In genomic region chr13:89959074-89959473, GRCh38 we compare ENCODE assay signal across 25 cellular contexts.
DNase-seq lines count a peak whose midpoint lies in the region; ATAC-seq, FAIRE-seq and TF ChIP-seq lines count a peak whose summit lies in the region.
"Had no signal": no experiment of that assay in that cellular context is flagged by ENCODE, and none has a peak within 500 bp of the region (broad histone marks: within the 10 kb centered on the region; RNA-seq: fewer than 3 reads in every experiment).

No MANE protein-coding gene starts in this region.

- no peak overlapping the region for H3K4me3 Mint-ChIP-seq in endothelial cell (ENCODE audit: unreplicated experiment)
- H3K4me3 Mint-ChIP-seq: CD14-positive monocyte; CD4-positive, alpha-beta memory T cell; CD8-positive, alpha-beta memory T cell had no signal

- TF ChIP-seq EP300 in K562 (IDR thresholded peaks at IDR 0.05; ENCODE audit: low read length) = no peak

- no peak overlapping the region for H3K9ac ChIP-seq in K562 (ENCODE audit: insufficient read depth in 1 of 2, low read depth in 2 of 2, low read length in 2 of 2)
- H3K9ac ChIP-seq: BLaER1 had no signal

- DNase-seq in HEK293T (ENCODE audit: extremely low spot score) = no peak
- DNase-seq in K562 (ENCODE audit: extremely low read depth in 1 of 4, low spot score in 3 of 4) = no peak
- DNase-seq in endothelial cell (ENCODE audit: low spot score) = no peak
- no peak for DNase-seq in gastrocnemius medialis
- no peak for DNase-seq in activated naive CD4-positive, alpha-beta T cell (lab: John Stamatoyannopoulos, UW)
- DNase-seq: 8988T; ACHN; BE2C; C1 segment of cervical spinal cord; CD4-positive, alpha-beta memory T cell; CD4-positive, CD25-positive, alpha-beta regulatory T cell; CD8-positive, alpha-beta memory T cell; COR-L47; DMS 273 treated with DMSO at 0.1 percent for 48 hours; DMS153; DMS53; DMS79; DND-41; EL; GDM1 had no signal

- ATAC-seq in K562 (no peak), gastrocnemius medialis (no peak)
- ATAC-seq: GM12878 had no signal

- no peaks in the 10 kb centered on the region for H3K9me1 ChIP-seq in K562 (ENCODE audit: control insufficient read depth, insufficient read depth, low read length)

- H3K36me3 ChIP-seq in K562 (ENCODE audit: control insufficient read depth, insufficient read depth, low read length) (no peaks in the 10 kb centered on the region), gastrocnemius medialis (no peaks in the 10 kb centered on the region)
- H3K36me3 ChIP-seq: BE2C, BLaER1 had no signal

- no peaks in the 10 kb centered on the region for H3K9me3 ChIP-seq in K562 (replicated peaks; ENCODE audit: control insufficient read depth, insufficient read depth, low read depth, low read length)
- H3K9me3 ChIP-seq in gastrocnemius medialis = no peaks in the 10 kb centered on the region
- H3K9me3 ChIP-seq: BE2C, BLaER1 had no signal

- no peaks in the 10 kb centered on the region for H3K36me3 Mint-ChIP-seq in endothelial cell (ENCODE audit: low read depth, unreplicated experiment)
- H3K36me3 Mint-ChIP-seq: CD14-positive monocyte; CD4-positive, alpha-beta memory T cell; CD4-positive, CD25-positive, alpha-beta regulatory T cell; CD8-positive, alpha-beta memory T cell had no signal

- H3K27ac Mint-ChIP-seq in endothelial cell (ENCODE audit: unreplicated experiment) = no peak overlapping the region
- H3K27ac Mint-ChIP-seq: CD14-positive monocyte; CD4-positive, alpha-beta memory T cell; CD4-positive, CD25-positive, alpha-beta regulatory T cell; CD8-positive, alpha-beta memory T cell had no signal

- CTCF ChIA-PET in HEK293T (lab: Yijun Ruan, JAX) (no interaction called here), K562 (lab: Yijun Ruan, JAX; ENCODE audit: low intra/inter-chr PET ratio) (interaction anchor here (0.6 kb wide), 1 partner anchor 18 kb away, joined by 3 read pairs; no protein-coding TSS in a partner anchor)

- H4K20me1 ChIP-seq in K562 (replicated peaks; ENCODE audit: control insufficient read depth, insufficient read depth, low read length) = no peaks in the 10 kb centered on the region
- H4K20me1 ChIP-seq: BLaER1 had no signal

- no peaks in the 10 kb centered on the region for H3K9me3 Mint-ChIP-seq in endothelial cell (ENCODE audit: unreplicated experiment)

- TF ChIP-seq RAD21 in K562 (CRISPR knock-in tag; conservative IDR thresholded peaks at IDR 0.05 in 1 of 2, IDR thresholded peaks at IDR 0.05 in 1 of 2) = no peak

- H3K79me2 ChIP-seq in K562 (ENCODE audit: control insufficient read depth, insufficient read depth, low read length) = no peaks in the 10 kb centered on the region

- H3K4me2 ChIP-seq in K562 (ENCODE audit: insufficient read depth, low read length) = no peak overlapping the region
- H3K4me2 ChIP-seq: BLaER1 had no signal

- intact Hi-C loops in K562 (cut with micrococcal nuclease) (no loop called here), gastrocnemius medialis (cut with DNase I; ENCODE audit: low total_unique reads) (no loop called here)

- POLR2A ChIA-PET in HEK293T (lab: Yijun Ruan, JAX) (no interaction called here), K562 (lab: Yijun Ruan, JAX) (no interaction called here)

- TF ChIP-seq CTCF in K562 (IDR thresholded peaks at IDR 0.05 in 2 of 3, conservative IDR thresholded peaks at IDR 0.05 in 1 of 3; ENCODE audit: insufficient read depth in 2 of 3, low read depth in 1 of 3, low read length in 3 of 3) = no peak
- TF ChIP-seq CTCF in endothelial cell (IDR thresholded peaks at IDR 0.05; ENCODE audit: unreplicated experiment) = no peak
- no peak for TF ChIP-seq CTCF in gastrocnemius medialis (IDR thresholded peaks at IDR 0.05 in 4 of 5, conservative IDR thresholded peaks at IDR 0.05 in 1 of 5)

- in situ Hi-C loops in K562 (cut with MboI) (no loop called here), gastrocnemius medialis (cut with MboI; ENCODE audit: low sequenced_read_pairs in 4 of 4) (no loop called here)

- 2% methylated on average over 2 of the region's 2 CpGs for WGBS in K562 (ENCODE audit: insufficient coverage, low coverage, missing lambda C conversion rate)

- no peaks in the 10 kb centered on the region for H3K4me1 ChIP-seq in K562 (replicated peaks in 1 of 2; ENCODE audit: control insufficient read depth in 2 of 2, insufficient read depth in 2 of 2, low read length in 2 of 2)
- H3K4me1 ChIP-seq in gastrocnemius medialis = no peaks in the 10 kb centered on the region
- H3K4me1 ChIP-seq: BE2C, BLaER1 had no signal

- no peak for FAIRE-seq in K562 (lab: Jason Lieb, UNC)
- FAIRE-seq: GM12878, GM12892, GM18507 had no signal

- H3K4me3 ChIP-seq in K562 = no peak overlapping the region
- H3K4me3 ChIP-seq in gastrocnemius medialis = no peak overlapping the region
- H3K4me3 ChIP-seq: BLaER1, GM12878 had no signal

- H2AFZ ChIP-seq in K562 (ENCODE audit: low read depth, low read length) = no peak overlapping the region

- TF ChIP-seq POLR2A in K562 (conservative IDR thresholded peaks at IDR 0.05) = no peak
- no peak for TF ChIP-seq POLR2A in gastrocnemius medialis (IDR thresholded peaks at IDR 0.05)

- H3K27me3 Mint-ChIP-seq in endothelial cell (ENCODE audit: unreplicated experiment) = no peaks in the 10 kb centered on the region
- H3K27me3 Mint-ChIP-seq: CD4-positive, alpha-beta memory T cell; CD4-positive, CD25-positive, alpha-beta regulatory T cell; CD8-positive, alpha-beta memory T cell had no signal

- H3K4me1 Mint-ChIP-seq in endothelial cell (ENCODE audit: unreplicated experiment) = no peaks in the 10 kb centered on the region
- H3K4me1 Mint-ChIP-seq: CD4-positive, alpha-beta memory T cell; CD4-positive, CD25-positive, alpha-beta regulatory T cell; CD8-positive, alpha-beta memory T cell had no signal

- no TSS peak for BruUV-seq in K562 (replicated peaks; lab: Mats Ljungman, UMichigan)

- H3K27me3 ChIP-seq in K562 (ENCODE audit: control insufficient read depth in 2 of 2, insufficient read depth in 2 of 2, low read length in 2 of 2) (no peaks in the 10 kb centered on the region), gastrocnemius medialis (no peaks in the 10 kb centered on the region)
- H3K27me3 ChIP-seq: BE2C, BLaER1 had no signal

- H3K27ac ChIP-seq in K562 (ENCODE audit: extremely low read depth, low read depth, low read length) = no peak overlapping the region
- H3K27ac ChIP-seq in gastrocnemius medialis = no peak overlapping the region
- H3K27ac ChIP-seq: BLaER1 had no signal

TF ChIP-seq in HEK293T, 16 proteins besides CTCF, POLR2A, EP300 and RAD21:
- TF ChIP-seq PKNOX1 (IDR thresholded peaks at IDR 0.05) (peak; percentile 91), L3MBTL2 (conservative IDR thresholded peaks at IDR 0.05) (no peak), FOXA1 (IDR thresholded peaks at IDR 0.05) (no peak), ZNF384 (IDR thresholded peaks at IDR 0.05) (no peak)

TF ChIP-seq in K562, 482 proteins besides CTCF, POLR2A, EP300 and RAD21:
- TF ChIP-seq ZNF277 (CRISPR knock-in tag; IDR thresholded peaks at IDR 0.05; ENCODE audit: borderline replicate concordance) (0 out of 2 replicates have a peak, but pooled peaks have one; percentile 14), USF2 (CRISPR knock-in tag; IDR thresholded peaks at IDR 0.05) (no peak), ETV5 (CRISPR knock-in tag; IDR thresholded peaks at IDR 0.05; ENCODE audit: low read depth) (no peak), SRSF3 (IDR thresholded peaks at IDR 0.05; ENCODE audit: insufficient read depth, low read length) (no peak), NRF1 (conservative IDR thresholded peaks at IDR 0.05 in 1 of 2, IDR thresholded peaks at IDR 0.05 in 1 of 2) (no peak), ZNF324 (CRISPR knock-in tag; IDR thresholded peaks at IDR 0.05) (no peak), ZFX (CRISPR knock-in tag; IDR thresholded peaks at IDR 0.05) (0 out of 2 replicates have a peak, but pooled peaks have one; percentile 22), CHD2 (IDR thresholded peaks at IDR 0.05; ENCODE audit: low read depth, low read length) (no peak), ZNF586 (CRISPR knock-in tag; conservative IDR thresholded peaks at IDR 0.05) (no peak), E4F1 (CRISPR knock-in tag; IDR thresholded peaks at IDR 0.05; ENCODE audit: borderline replicate concordance) (0 out of 2 replicates have a peak, but pooled peaks have one; percentile 12), SMARCA5 (IDR thresholded peaks at IDR 0.05) (no peak), HLTF (IDR thresholded peaks at IDR 0.05) (no peak)
